16 cellular contexts compared by ENCODE assay signal in the genomic region with DNA sequence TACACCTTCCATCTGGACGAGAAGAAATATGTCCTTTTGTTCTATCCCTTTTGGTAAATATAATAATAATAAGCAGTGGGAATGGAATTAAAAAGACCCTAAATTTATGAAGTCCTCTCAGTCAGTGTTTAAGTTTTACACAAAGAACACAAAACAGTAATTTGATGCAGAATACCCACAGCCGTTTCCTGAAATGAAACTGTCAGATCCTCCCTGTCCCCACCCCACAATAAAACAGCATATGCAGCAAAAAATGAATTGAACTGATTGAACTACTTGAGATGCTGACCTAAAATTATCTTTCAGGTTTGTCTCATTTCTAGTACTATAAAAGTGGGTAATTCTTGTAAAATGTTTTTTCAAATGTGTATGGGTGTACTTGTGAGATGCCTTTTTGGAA.
"Had no signal": no experiment of that assay in that cellular context is flagged by ENCODE, and none has a peak within 500 bp of the region (broad histone marks: within the 10 kb centered on the region; RNA-seq: fewer than 3 reads in every experiment).

No MANE protein-coding gene starts in this region.

- ATAC-seq: activated CD8-positive, alpha-beta T cell treated with anti-CD3 and anti-CD28 coated beads, Interleukin-2, amount 10 ng/mL, durations not matched to agents 7 days and 5 days; lower lobe of right lung had no signal

- H3K27me3 ChIP-seq: right atrium auricular region, stomach had no signal

- H3K36me3 ChIP-seq: lower lobe of right lung, prostate gland, right atrium auricular region, stomach had no signal

- H3K27ac Mint-ChIP-seq: activated CD4-positive, alpha-beta T cell treated with anti-CD3 and anti-CD28 coated beads, Interleukin-2, amount 10 ng/mL, durations not matched to agents 24 days and 14 days; activated CD8-positive, alpha-beta T cell treated with anti-CD3 and anti-CD28 coated beads, Interleukin-2, amount 10 ng/mL, durations not matched to agents 7 days and 5 days; activated T-cell treated with anti-CD3 and anti-CD28 coated beads, Interleukin-2, amount 50 U/mL, for 24 hours; type B pancreatic cell had no signal

- H3K4me1 ChIP-seq: prostate gland had no signal

- DNase-seq: activated CD8-positive, alpha-beta T cell treated with anti-CD3 and anti-CD28 coated beads, Interleukin-2, amount 10 ng/mL, durations not matched to agents 7 days and 5 days; activated naive CD4-positive, alpha-beta T cell treated with anti-CD3 and anti-CD28 coated beads, Interleukin-2, amount 10 ng/mL, durations not matched to agents 7 days and 5 days; activated T-cell treated with anti-CD3 and anti-CD28 coated beads, Interleukin-2, amount 50 U/mL, for 24 hours; effector CD4-positive, alpha-beta T cell; lower lobe of right lung; stomach; SW 1271; T1000 had no signal

- H3K36me3 Mint-ChIP-seq: activated naive CD4-positive, alpha-beta T cell treated with anti-CD3 and anti-CD28 coated beads, Interleukin-2, amount 10 ng/mL, durations not matched to agents 7 days and 5 days; type B pancreatic cell had no signal

- H3K27ac ChIP-seq: lower lobe of right lung, prostate gland, right atrium auricular region, skin epidermis had no signal

- H3K9me3 ChIP-seq: lower lobe of right lung, prostate gland, right atrium auricular region, stomach had no signal

- H3K4me3 ChIP-seq: lower lobe of right lung, prostate gland, right atrium auricular region, skin epidermis, stomach had no signal

- FAIRE-seq: astrocyte, frontal cortex, keratinocyte had no signal

- H3K4me3 Mint-ChIP-seq: activated CD4-positive, alpha-beta T cell treated with anti-CD3 and anti-CD28 coated beads, Interleukin-2, amount 10 ng/mL, durations not matched to agents 24 days and 14 days; activated CD8-positive, alpha-beta T cell treated with anti-CD3 and anti-CD28 coated beads, Interleukin-2, amount 10 ng/mL, durations not matched to agents 7 days and 5 days; activated naive CD4-positive, alpha-beta T cell treated with anti-CD3 and anti-CD28 coated beads, Interleukin-2, amount 10 ng/mL, durations not matched to agents 7 days and 5 days; activated T-cell treated with anti-CD3 and anti-CD28 coated beads, Interleukin-2, amount 50 U/mL, for 24 hours had no signal

- H3K9me3 Mint-ChIP-seq: activated CD4-positive, alpha-beta T cell treated with anti-CD3 and anti-CD28 coated beads, Interleukin-2, amount 10 ng/mL, durations not matched to agents 24 days and 14 days; activated naive CD4-positive, alpha-beta T cell treated with anti-CD3 and anti-CD28 coated beads, Interleukin-2, amount 10 ng/mL, durations not matched to agents 7 days and 5 days; activated T-cell treated with anti-CD3 and anti-CD28 coated beads, Interleukin-2, amount 50 U/mL, for 24 hours; type B pancreatic cell had no signal
